ENCODE assay signal across 9 cellular contexts in genomic region chr16:17346774-17347569, GRCh38.
DNase-seq lines count a peak whose midpoint lies in the region; ATAC-seq lines count a peak whose summit lies in the region.
"Had no signal": no experiment of that assay in that cellular context is flagged by ENCODE, and none has a peak within 500 bp of the region (broad histone marks: within the 10 kb centered on the region; RNA-seq: fewer than 3 reads in every experiment).

No MANE protein-coding gene starts in this region.

- peak overlapping the region; percentile 29 to 95 (median 90) for H3K27ac Mint-ChIP-seq in CD8-positive, alpha-beta memory T cell
- H3K27ac Mint-ChIP-seq in activated naive CD8-positive, alpha-beta T cell treated with anti-CD3 and anti-CD28 coated beads, Interleukin-2, amount 10 ng/mL, durations not matched to agents 7 days and 5 days, result peak overlapping the region; percentile 94
- H3K27ac Mint-ChIP-seq in natural killer cell treated with Interleukin-12 subunit alpha and Interleukin-12 subunit beta and Interleukin-15 and Interleukin-18, amount 100 ng/mL, for 72 hours, result peak overlapping the region; percentile 72 to 88

- H3K4me1 ChIP-seq in CD8-positive, alpha-beta memory T cell (ENCODE audit: insufficient read depth, low read length), result peaks cover 65% of the 10 kb centered on the region

- POLR2A ChIA-PET in CD8-positive, alpha-beta memory T cell (lab: Charles Lee), result no interaction called here
- POLR2A ChIA-PET in activated naive CD8-positive, alpha-beta T cell treated with anti-CD3 and anti-CD28 coated beads, Interleukin-2, amount 10 ng/mL, durations not matched to agents 7 days and 5 days (lab: Charles Lee), result interaction anchor here (0.9 to 6.8 kb wide), 16 partner anchors 10 to 1454 kb away, joined by 3 to 216 read pairs (median 4); partner anchors contain the start of gene ARL6IP1

- no peak overlapping the region for H3K4me3 ChIP-seq in CD8-positive, alpha-beta memory T cell (ENCODE audit: low read length)
- H3K4me3 ChIP-seq: upper lobe of left lung had no signal

- peak overlapping the region in 6 of 7 donors; percentile 50 to 78 (median 66) for H3K4me3 Mint-ChIP-seq in CD8-positive, alpha-beta memory T cell
- H3K4me3 Mint-ChIP-seq in activated naive CD8-positive, alpha-beta T cell treated with anti-CD3 and anti-CD28 coated beads, Interleukin-2, amount 10 ng/mL, durations not matched to agents 7 days and 5 days, result peak overlapping the region; percentile 64
- peak overlapping the region; percentile 82 for H3K4me3 Mint-ChIP-seq in natural killer cell treated with Interleukin-12 subunit alpha and Interleukin-12 subunit beta and Interleukin-15 and Interleukin-18, amount 100 ng/mL, for 72 hours

- H3K4me1 Mint-ChIP-seq in CD8-positive, alpha-beta memory T cell, result peaks cover 65 to 82% (median 78%) of the 10 kb centered on the region in 3 donors
- H3K4me1 Mint-ChIP-seq in activated naive CD8-positive, alpha-beta T cell treated with anti-CD3 and anti-CD28 coated beads, Interleukin-2, amount 10 ng/mL, durations not matched to agents 7 days and 5 days, result peaks cover 80% of the 10 kb centered on the region
- H3K4me1 Mint-ChIP-seq in natural killer cell treated with Interleukin-12 subunit alpha and Interleukin-12 subunit beta and Interleukin-15 and Interleukin-18, amount 100 ng/mL, for 72 hours (ENCODE audit: low read depth in 2 of 2), result peaks cover 64 to 79% of the 10 kb centered on the region in 2 donors

- DNase-seq in CD8-positive, alpha-beta memory T cell, result no peak
- DNase-seq in activated naive CD8-positive, alpha-beta T cell treated with anti-CD3 and anti-CD28 coated beads, Interleukin-2, amount 10 ng/mL, durations not matched to agents 7 days and 5 days, result peak; percentile 67
- peak; percentile 76 for DNase-seq in natural killer cell treated with Interleukin-12 subunit alpha and Interleukin-12 subunit beta and Interleukin-15 and Interleukin-18, amount 100 ng/mL, for 72 hours (ENCODE audit: low spot score)
- DNase-seq in HK-2 (ENCODE audit: unreplicated experiment), result no peak
- no peak for DNase-seq in stimulated activated CD4-positive, alpha-beta T cell treated with anti-CD3 and anti-CD28 coated beads, Interleukin-4, amount 100 ng/mL, for 1 hour
- DNase-seq: upper lobe of left lung had no signal

- H3K27me3 Mint-ChIP-seq in CD8-positive, alpha-beta memory T cell, result no peaks in the 10 kb centered on the region
- H3K27me3 Mint-ChIP-seq in activated naive CD8-positive, alpha-beta T cell treated with anti-CD3 and anti-CD28 coated beads, Interleukin-2, amount 10 ng/mL, durations not matched to agents 7 days and 5 days, result no peaks in the 10 kb centered on the region
- no peaks in the 10 kb centered on the region for H3K27me3 Mint-ChIP-seq in natural killer cell treated with Interleukin-12 subunit alpha and Interleukin-12 subunit beta and Interleukin-15 and Interleukin-18, amount 100 ng/mL, for 72 hours

- peaks cover 0 to 8% (median 3%) of the 10 kb centered on the region in 3 donors for H3K36me3 Mint-ChIP-seq in CD8-positive, alpha-beta memory T cell
- H3K36me3 Mint-ChIP-seq in activated naive CD8-positive, alpha-beta T cell treated with anti-CD3 and anti-CD28 coated beads, Interleukin-2, amount 10 ng/mL, durations not matched to agents 7 days and 5 days, result peaks cover 25% of the 10 kb centered on the region
- no peaks in the 10 kb centered on the region for H3K36me3 Mint-ChIP-seq in natural killer cell treated with Interleukin-12 subunit alpha and Interleukin-12 subunit beta and Interleukin-15 and Interleukin-18, amount 100 ng/mL, for 72 hours

- no peaks in the 10 kb centered on the region for H3K27me3 ChIP-seq in CD8-positive, alpha-beta memory T cell (ENCODE audit: insufficient read depth, low read length, poor library complexity, severe bottlenecking)
- H3K27me3 ChIP-seq: upper lobe of left lung had no signal

- CTCF ChIA-PET in CD8-positive, alpha-beta memory T cell (lab: Charles Lee), result interaction anchor here (0.8 kb wide), 1 partner anchor 20 kb away, joined by 3 read pairs; no protein-coding TSS in a partner anchor

- H3K9me3 ChIP-seq in CD8-positive, alpha-beta memory T cell (ENCODE audit: low read length), result no peaks in the 10 kb centered on the region
- H3K9me3 ChIP-seq in KOPT-K1 (ENCODE audit: insufficient read depth, low read length, poor library complexity, severe bottlenecking), result no peaks in the 10 kb centered on the region
- H3K9me3 ChIP-seq: upper lobe of left lung had no signal

- peak; percentile 79 for ATAC-seq in activated naive CD8-positive, alpha-beta T cell treated with anti-CD3 and anti-CD28 coated beads, Interleukin-2, amount 10 ng/mL, durations not matched to agents 7 days and 5 days (ENCODE audit: low read depth)
- ATAC-seq in natural killer cell treated with Interleukin-12 subunit alpha and Interleukin-12 subunit beta and Interleukin-15 and Interleukin-18, amount 100 ng/mL, for 72 hours, result peak; percentile 63 to 69
- no peak for ATAC-seq in HG03439 (IDR thresholded peaks at IDR 0.05; ENCODE audit: unreplicated experiment)
- no peak for ATAC-seq in HG03097 (IDR thresholded peaks at IDR 0.05; ENCODE audit: low FRiP score, unreplicated experiment)

- H3K9me3 Mint-ChIP-seq in CD8-positive, alpha-beta memory T cell, result no peaks in the 10 kb centered on the region
- no peaks in the 10 kb centered on the region for H3K9me3 Mint-ChIP-seq in activated naive CD8-positive, alpha-beta T cell treated with anti-CD3 and anti-CD28 coated beads, Interleukin-2, amount 10 ng/mL, durations not matched to agents 7 days and 5 days
- no peaks in the 10 kb centered on the region for H3K9me3 Mint-ChIP-seq in natural killer cell treated with Interleukin-12 subunit alpha and Interleukin-12 subunit beta and Interleukin-15 and Interleukin-18, amount 100 ng/mL, for 72 hours

- no peaks in the 10 kb centered on the region for H3K36me3 ChIP-seq in CD8-positive, alpha-beta memory T cell (ENCODE audit: insufficient read depth, low read length)
- H3K36me3 ChIP-seq in KOPT-K1 (ENCODE audit: insufficient read depth, low read length), result no peaks in the 10 kb centered on the region
- H3K36me3 ChIP-seq: upper lobe of left lung had no signal

- no peak overlapping the region for H3K27ac ChIP-seq in CD8-positive, alpha-beta memory T cell (ENCODE audit: low read depth, low read length)
- H3K27ac ChIP-seq in KOPT-K1 (ENCODE audit: low read depth, low read length, poor library complexity, severe bottlenecking), result peak overlapping the region; percentile 43

Comparison
In these comparisons a context has a peak if more than half of its experiments do, and no peak if none do; other contexts are left out.
1. DNase-seq: peak in activated naive CD8-positive, alpha-beta T cell treated with anti-CD3 and anti-CD28 coated beads, Interleukin-2, amount 10 ng/mL, durations not matched to agents 7 days and 5 days (single experiment) and natural killer cell treated with Interleukin-12 subunit alpha and Interleukin-12 subunit beta and Interleukin-15 and Interleukin-18, amount 100 ng/mL, for 72 hours (single experiment); none in CD8-positive, alpha-beta memory T cell (0 of 5), HK-2 (single experiment) and stimulated activated CD4-positive, alpha-beta T cell treated with anti-CD3 and anti-CD28 coated beads, Interleukin-4, amount 100 ng/mL, for 1 hour (single experiment).
2. ATAC-seq: peak in activated naive CD8-positive, alpha-beta T cell treated with anti-CD3 and anti-CD28 coated beads, Interleukin-2, amount 10 ng/mL, durations not matched to agents 7 days and 5 days (single experiment) and natural killer cell treated with Interleukin-12 subunit alpha and Interleukin-12 subunit beta and Interleukin-15 and Interleukin-18, amount 100 ng/mL, for 72 hours (2 of 2); none in HG03439 (single experiment) and HG03097 (single experiment).
3. Peak in every context shown above with its lines, with median percentiles within 50 percentile points of each other: H3K27ac Mint-ChIP-seq and H3K4me3 Mint-ChIP-seq.